ENCODE assay signal across 8 cellular contexts in genomic region chr16:69106491-69107291, GRCh38. TPM values are rescaled to one million over a fixed set of nuclear protein-coding genes. Genes with fewer than 3 reads are reported as not detected.
DNase-seq lines count a peak whose midpoint lies in the region; ATAC-seq and TF ChIP-seq lines count a peak whose summit lies in the region.

No MANE protein-coding gene starts in this region.

- no peak overlapping the region for H3K4ac ChIP-seq in mesendoderm (ENCODE audit: low read depth, low read length)

- no peaks in the 10 kb centered on the region for H3K36me3 ChIP-seq in CD4-positive, CD25-positive, alpha-beta regulatory T cell (ENCODE audit: control insufficient read depth, insufficient read depth, low read length)
- no peaks in the 10 kb centered on the region for H3K36me3 ChIP-seq in mesendoderm (ENCODE audit: control insufficient read depth, insufficient read depth, low read length)

- peaks cover 10% of the 10 kb centered on the region for H3K79me2 ChIP-seq in mesendoderm (ENCODE audit: control insufficient read depth, insufficient read depth, low read length)

- peak overlapping the region; percentile 78 for H3K18ac ChIP-seq in mesendoderm (ENCODE audit: low read length)

- peaks cover 25% of the 10 kb centered on the region for H3K4me1 ChIP-seq in CD4-positive, CD25-positive, alpha-beta regulatory T cell (ENCODE audit: control insufficient read depth, insufficient read depth, low read length, poor library complexity, severe bottlenecking)
- peaks cover 12% of the 10 kb centered on the region for H3K4me1 ChIP-seq in mesendoderm (ENCODE audit: control insufficient read depth, low read depth, low read length)

- H3K4me1 Mint-ChIP-seq in CD4-positive, CD25-positive, alpha-beta regulatory T cell = peaks cover 0 to 27% (median 9%) of the 10 kb centered on the region in 4 donors

- TF ChIP-seq CTCF in cardiac fibroblast (IDR thresholded peaks at IDR 0.05; ENCODE audit: low read depth, low read length) = no peak

- no peak overlapping the region for H3K4me3 ChIP-seq in CD4-positive, CD25-positive, alpha-beta regulatory T cell (ENCODE audit: low read depth, low read length)
- peak overlapping the region; percentile 51 to 59 for H3K4me3 ChIP-seq in cardiac fibroblast (replicated peaks in 1 of 2; ENCODE audit: low read depth in 2 of 2, low read length in 2 of 2)
- H3K4me3 ChIP-seq in mesendoderm (ENCODE audit: low read length) = peak overlapping the region; percentile 1

- H3K4me3 Mint-ChIP-seq in CD4-positive, CD25-positive, alpha-beta regulatory T cell = peak overlapping the region in 3 of 4 donors; percentile 32 to 70 (median 63)

- peaks cover 0 to 2% (median 0%) of the 10 kb centered on the region in 7 donors for H3K9me3 Mint-ChIP-seq in CD4-positive, CD25-positive, alpha-beta regulatory T cell

- WGBS in mesendoderm (ENCODE audit: extremely low coverage, insufficient coverage, low lambda C conversion rate) = no CpG with 5 or more reads among the region's 54 CpGs

- no peak overlapping the region for H3K27ac Mint-ChIP-seq in CD4-positive, CD25-positive, alpha-beta regulatory T cell

- peaks cover 3% of the 10 kb centered on the region for H3K79me1 ChIP-seq in mesendoderm (ENCODE audit: low read length)

- DNase-seq in CD4-positive, CD25-positive, alpha-beta regulatory T cell = peak in 1 of 3 donors; percentile 15
- DNase-seq in HuH-7.5 (ENCODE audit: low spot score) = peak; percentile 50
- DNase-seq in cardiac fibroblast (ENCODE audit: low read depth in 2 of 2) = no peak
- DNase-seq in mesendoderm = peak; percentile 56
- no peak for DNase-seq in NCI-H774 (lab: John Stamatoyannopoulos, UW)
- DNase-seq in NCI-H128 (lab: John Stamatoyannopoulos, UW; ENCODE audit: unreplicated experiment) = no peak
- no peak for DNase-seq in DMS114 treated with DMSO at 0.1 percent for 48 hours (lab: John Stamatoyannopoulos, UW; ENCODE audit: unreplicated experiment)

- no peak overlapping the region for H2BK15ac ChIP-seq in mesendoderm (replicated peaks; ENCODE audit: low read depth)

- no peak overlapping the region for H2BK120ac ChIP-seq in mesendoderm (ENCODE audit: low read depth, low read length)

- H3K9ac ChIP-seq in mesendoderm (ENCODE audit: low read length) = peak overlapping the region; percentile 75

- H4K5ac ChIP-seq in mesendoderm (ENCODE audit: low read length) = no peak overlapping the region

- H3K23ac ChIP-seq in mesendoderm (ENCODE audit: low read length) = peak overlapping the region; percentile 89

- no peaks in the 10 kb centered on the region for H3K9me3 ChIP-seq in CD4-positive, CD25-positive, alpha-beta regulatory T cell (ENCODE audit: control insufficient read depth in 2 of 2, low read length in 2 of 2)

- H3K36me3 Mint-ChIP-seq in CD4-positive, CD25-positive, alpha-beta regulatory T cell = peaks cover 18% of the 10 kb centered on the region

- ATAC-seq in CD4-positive, CD25-positive, alpha-beta regulatory T cell (ENCODE audit: low read depth in 2 of 2) = no peak
- ATAC-seq in GM18502 (IDR thresholded peaks at IDR 0.05; ENCODE audit: poor library complexity, unreplicated experiment) = no peak

- no peak overlapping the region for H3K27ac ChIP-seq in CD4-positive, CD25-positive, alpha-beta regulatory T cell (ENCODE audit: insufficient read depth, low read length, poor library complexity, severe bottlenecking)
- no peak overlapping the region for H3K27ac ChIP-seq in mesendoderm (ENCODE audit: low read depth, low read length)

- peak overlapping the region; percentile 97 for H3K4me2 ChIP-seq in mesendoderm (ENCODE audit: low read length)

- H3K56ac ChIP-seq in mesendoderm (ENCODE audit: low read length) = peak overlapping the region; percentile 69

- no peak overlapping the region for H2AK5ac ChIP-seq in mesendoderm (ENCODE audit: low read length)

- H3K27me3 ChIP-seq in CD4-positive, CD25-positive, alpha-beta regulatory T cell (ENCODE audit: control insufficient read depth, insufficient read depth, low read length) = peaks cover 5% of the 10 kb centered on the region
- no peaks in the 10 kb centered on the region for H3K27me3 ChIP-seq in mesendoderm (ENCODE audit: insufficient read depth, low read length, poor library complexity)

- H2BK5ac ChIP-seq in mesendoderm (ENCODE audit: low read length) = no peak overlapping the region

- peaks cover 51% of the 10 kb centered on the region for H3K27me3 Mint-ChIP-seq in CD4-positive, CD25-positive, alpha-beta regulatory T cell

- H4K8ac ChIP-seq in mesendoderm (ENCODE audit: low read depth, low read length) = no peak overlapping the region

RNA-seq across cellular contexts. Expression of gene HAS3, which starts 1.2 kb away (rescaled TPM):
- 3.0 TPM for total RNA-seq in CD4-positive, CD25-positive, alpha-beta regulatory T cell
- polyA plus RNA-seq in CD4-positive, CD25-positive, alpha-beta regulatory T cell = under 1 TPM in 3 of 4 donors, not detected in 1; 0.07 to 0.36 (median 0.09) TPM
- polyA plus RNA-seq in mesendoderm (2013, experiment 1 of 2) = 12.0 TPM
- 11.5 TPM for polyA plus RNA-seq in mesendoderm (2013, experiment 2 of 2)

RNA-seq across cellular contexts. Expression of gene CHTF8, which starts 25.7 kb away (rescaled TPM):
- 79.4 TPM for total RNA-seq in CD4-positive, CD25-positive, alpha-beta regulatory T cell
- 100 to 1,000 TPM; 210 to 227 (median 218) TPM for polyA plus RNA-seq in CD4-positive, CD25-positive, alpha-beta regulatory T cell
- polyA plus RNA-seq in mesendoderm (2013, experiment 1 of 2) = 88.0 TPM
- 89.9 TPM for polyA plus RNA-seq in mesendoderm (2013, experiment 2 of 2)

RNA-seq across cellular contexts. Expression of gene UTP4, which starts 25.8 kb away (rescaled TPM):
- total RNA-seq in CD4-positive, CD25-positive, alpha-beta regulatory T cell = 44.4 TPM
- polyA plus RNA-seq in CD4-positive, CD25-positive, alpha-beta regulatory T cell = 10 to 100 TPM; 47.6 to 63.2 (median 51.1) TPM
- 80.1 TPM for polyA plus RNA-seq in mesendoderm (2013, experiment 1 of 2)
- 82.8 TPM for polyA plus RNA-seq in mesendoderm (2013, experiment 2 of 2)

Comparison
In these comparisons a context has a peak if more than half of its experiments do, and no peak if none do; other contexts are left out.
1. DNase-seq: peak in HuH-7.5 (single experiment) and mesendoderm (single experiment); none in cardiac fibroblast (0 of 2), NCI-H774 (single experiment), NCI-H128 (single experiment) and DMS114 treated with DMSO at 0.1 percent for 48 hours (single experiment).